Comparison of ENCODE assay signal across 8 cellular contexts in the genomic region with DNA sequence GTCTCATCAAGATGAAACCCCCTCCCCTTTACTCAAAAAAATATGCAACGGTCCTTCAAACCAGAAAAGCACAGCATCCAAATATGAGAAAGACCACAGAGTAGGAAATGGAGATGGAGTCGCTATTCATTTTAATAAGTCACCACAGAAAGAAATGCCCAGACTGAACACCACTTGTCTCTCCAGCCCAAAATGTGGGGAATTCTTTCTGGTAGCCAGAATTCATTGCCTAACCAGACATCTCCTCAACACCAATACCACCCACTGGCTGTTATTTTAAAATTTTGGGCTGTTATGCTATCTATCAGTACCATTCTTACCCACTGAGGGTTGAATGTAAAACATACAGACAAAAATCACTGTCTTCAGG.
DNase-seq lines count a peak whose midpoint lies in the region; ATAC-seq and TF ChIP-seq lines count a peak whose summit lies in the region.

No MANE protein-coding gene starts in this region.

- peak in 2 of 6 experiments; percentile 1 to 23 for TF ChIP-seq CTCF in adrenal gland (IDR thresholded peaks at IDR 0.05)
- TF ChIP-seq CTCF in mesothelial cell of epicardium (IDR thresholded peaks at IDR 0.05; ENCODE audit: unreplicated experiment), result no peak
- peak; percentile 44 for TF ChIP-seq CTCF in type B pancreatic cell (conservative IDR thresholded peaks at IDR 0.05)

- H3K27me3 Mint-ChIP-seq in activated naive CD4-positive, alpha-beta T cell treated with anti-CD3 and anti-CD28 coated beads, Interleukin-2, amount 50 U/mL, for 24 hours, result no peaks in the 10 kb centered on the region
- no peaks in the 10 kb centered on the region for H3K27me3 Mint-ChIP-seq in mesothelial cell of epicardium (ENCODE audit: low read depth)
- H3K27me3 Mint-ChIP-seq in type B pancreatic cell, result no peaks in the 10 kb centered on the region

- DNase-seq in activated naive CD4-positive, alpha-beta T cell treated with anti-CD3 and anti-CD28 coated beads, Interleukin-2, amount 50 U/mL, for 16 hours, result no peak
- DNase-seq in adrenal gland (no peak), mesothelial cell of epicardium (ENCODE audit: low spot score in 2 of 2, unreplicated experiment in 2 of 2) (no peak), type B pancreatic cell (ENCODE audit: extremely low spot score, unreplicated experiment) (no peak), SW480 (ENCODE audit: low spot score) (no peak), caudate nucleus (lab: John Stamatoyannopoulos, UW) (no peak)

- 15 to 25% (median 21%) methylated on average over 2 of the region's 2 CpGs for WGBS in adrenal gland, 4 donors

- H3K36me3 ChIP-seq in adrenal gland (replicated peaks in 1 of 2), result no peaks in the 10 kb centered on the region

- no peaks in the 10 kb centered on the region for H3K9me3 ChIP-seq in adrenal gland (replicated peaks in 1 of 3)

- peaks cover 5% of the 10 kb centered on the region for H3K36me3 Mint-ChIP-seq in activated naive CD4-positive, alpha-beta T cell treated with anti-CD3 and anti-CD28 coated beads, Interleukin-2, amount 50 U/mL, for 24 hours
- H3K36me3 Mint-ChIP-seq in mesothelial cell of epicardium, result peaks cover 6% of the 10 kb centered on the region
- H3K36me3 Mint-ChIP-seq in type B pancreatic cell, result peaks cover 28% of the 10 kb centered on the region

- TF ChIP-seq POLR2A in adrenal gland (IDR thresholded peaks at IDR 0.05), result no peak

- no peak overlapping the region for H3K4me3 Mint-ChIP-seq in activated naive CD4-positive, alpha-beta T cell treated with anti-CD3 and anti-CD28 coated beads, Interleukin-2, amount 50 U/mL, for 24 hours
- H3K4me3 Mint-ChIP-seq in mesothelial cell of epicardium, result no peak overlapping the region
- peak overlapping the region; percentile 50 for H3K4me3 Mint-ChIP-seq in type B pancreatic cell

- H3K9me3 Mint-ChIP-seq in activated naive CD4-positive, alpha-beta T cell treated with anti-CD3 and anti-CD28 coated beads, Interleukin-2, amount 50 U/mL, for 24 hours, result no peaks in the 10 kb centered on the region
- H3K9me3 Mint-ChIP-seq in mesothelial cell of epicardium, result no peaks in the 10 kb centered on the region
- H3K9me3 Mint-ChIP-seq in type B pancreatic cell, result peaks cover 5% of the 10 kb centered on the region

- H3K27ac ChIP-seq in adrenal gland, result peak overlapping the region in 3 of 5 donors; percentile 43 to 85 (median 53)
- H3K27ac ChIP-seq in caudate nucleus (ENCODE audit: low read depth, low read length), result no peak overlapping the region

- H3K27ac Mint-ChIP-seq in activated naive CD4-positive, alpha-beta T cell treated with anti-CD3 and anti-CD28 coated beads, Interleukin-2, amount 50 U/mL, for 24 hours, result peak overlapping the region; percentile 66
- peak overlapping the region; percentile 92 for H3K27ac Mint-ChIP-seq in mesothelial cell of epicardium
- H3K27ac Mint-ChIP-seq in type B pancreatic cell, result peak overlapping the region; percentile 77

- H3K4me1 Mint-ChIP-seq in activated naive CD4-positive, alpha-beta T cell treated with anti-CD3 and anti-CD28 coated beads, Interleukin-2, amount 50 U/mL, for 24 hours, result peaks cover 34% of the 10 kb centered on the region
- peaks cover 14% of the 10 kb centered on the region for H3K4me1 Mint-ChIP-seq in mesothelial cell of epicardium
- H3K4me1 Mint-ChIP-seq in type B pancreatic cell (ENCODE audit: unreplicated experiment), result peaks cover 12% of the 10 kb centered on the region

- ATAC-seq in GM18511 (IDR thresholded peaks at IDR 0.05; ENCODE audit: unreplicated experiment), result no peak

- no peaks in the 10 kb centered on the region for H3K27me3 ChIP-seq in adrenal gland

- H3K4me3 ChIP-seq in adrenal gland, result no peak overlapping the region

- peaks cover 10 to 27% of the 10 kb centered on the region in 2 donors for H3K4me1 ChIP-seq in adrenal gland (replicated peaks in 1 of 2)

- intact Hi-C loops in adrenal gland (cut with DNase I), result loop anchor here (2.0 to 10.0 kb wide), 4 partner anchors 170 to 320 kb away; no protein-coding TSS in a partner anchor
